ENCODE assay signal across 21 cellular contexts in the genomic region with DNA sequence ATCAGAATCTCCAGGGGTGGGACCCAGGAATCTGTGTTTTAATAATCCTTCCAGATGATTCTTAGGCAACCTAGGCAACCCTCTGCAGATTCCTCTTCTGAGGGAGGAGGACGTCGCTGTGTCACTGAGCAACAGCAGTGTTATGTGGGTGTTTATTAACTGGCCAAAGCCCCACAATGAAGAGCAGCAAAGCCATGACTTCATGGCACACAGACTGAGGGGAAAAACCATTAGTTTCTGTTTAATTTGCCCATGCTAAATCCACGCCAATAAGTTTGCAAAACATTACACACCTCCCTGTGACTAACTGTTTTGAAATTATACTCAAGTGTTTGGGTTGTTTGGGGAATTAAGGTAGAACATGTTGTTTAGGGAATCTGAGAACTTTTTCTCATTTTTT.
"Had no signal": no experiment of that assay in that cellular context is flagged by ENCODE, and none has a peak within 500 bp of the region (broad histone marks: within the 10 kb centered on the region; RNA-seq: fewer than 3 reads in every experiment).

No MANE protein-coding gene starts in this region.

- H3K36me3 ChIP-seq: colonic mucosa, esophagus squamous epithelium, sigmoid colon, upper lobe of right lung had no signal

- H3K27me3 ChIP-seq: colonic mucosa, esophagus squamous epithelium, sigmoid colon, upper lobe of right lung had no signal

- H3K4me3 ChIP-seq: colonic mucosa, esophagus squamous epithelium, lung, sigmoid colon, upper lobe of right lung had no signal

- H3K27ac ChIP-seq: colonic mucosa, esophagus squamous epithelium, sigmoid colon, upper lobe of right lung had no signal

- H3K4me1 ChIP-seq: colonic mucosa, esophagus squamous epithelium, sigmoid colon, upper lobe of right lung had no signal

- H3K9me3 ChIP-seq: colonic mucosa, esophagus squamous epithelium, sigmoid colon, upper lobe of right lung had no signal

- DNase-seq: activated B cell treated with CpG ODN at 0.5 μM for 24 hours; activated CD4-positive, alpha-beta T cell treated with anti-CD3 and anti-CD28 coated beads for 36 hours; activated CD4-positive, alpha-beta T cell treated with anti-CD3 and anti-CD28 coated beads, Interleukin-2, amount 50 U/mL, for 4 hours; activated CD8-positive, alpha-beta memory T cell treated with anti-CD3 and anti-CD28 coated beads for 24 hours; activated CD8-positive, alpha-beta memory T cell treated with anti-CD3 and anti-CD28 coated beads, Interleukin-2, amount 50 U/mL, for 4 hours; activated naive CD4-positive, alpha-beta T cell; activated naive CD8-positive, alpha-beta T cell treated with anti-CD3 and anti-CD28 coated beads for 36 hours; activated T-cell treated with anti-CD3 and anti-CD28 coated beads, Interleukin-2, amount 50 U/mL, for 24 hours; amniotic stem cell; colonic mucosa; esophagus squamous epithelium; foreskin fibroblast; hippocampal formation; midbrain; sigmoid colon; stimulated activated CD4-positive, alpha-beta T cell treated with anti-CD3 and anti-CD28 coated beads, Interleukin-4, amount 100 ng/mL, for 1 hour; stimulated activated naive CD4-positive, alpha-beta T cell; T1000; upper lobe of right lung had no signal

- ATAC-seq: activated CD4-positive, alpha-beta T cell treated with anti-CD3 and anti-CD28 coated beads for 36 hours; natural killer cell treated with Interleukin-12 subunit alpha and Interleukin-12 subunit beta and Interleukin-15 and Interleukin-18, amount 100 ng/mL, for 72 hours; upper lobe of right lung had no signal
